Comparison of ENCODE assay signal across 9 cellular contexts in the genomic region with DNA sequence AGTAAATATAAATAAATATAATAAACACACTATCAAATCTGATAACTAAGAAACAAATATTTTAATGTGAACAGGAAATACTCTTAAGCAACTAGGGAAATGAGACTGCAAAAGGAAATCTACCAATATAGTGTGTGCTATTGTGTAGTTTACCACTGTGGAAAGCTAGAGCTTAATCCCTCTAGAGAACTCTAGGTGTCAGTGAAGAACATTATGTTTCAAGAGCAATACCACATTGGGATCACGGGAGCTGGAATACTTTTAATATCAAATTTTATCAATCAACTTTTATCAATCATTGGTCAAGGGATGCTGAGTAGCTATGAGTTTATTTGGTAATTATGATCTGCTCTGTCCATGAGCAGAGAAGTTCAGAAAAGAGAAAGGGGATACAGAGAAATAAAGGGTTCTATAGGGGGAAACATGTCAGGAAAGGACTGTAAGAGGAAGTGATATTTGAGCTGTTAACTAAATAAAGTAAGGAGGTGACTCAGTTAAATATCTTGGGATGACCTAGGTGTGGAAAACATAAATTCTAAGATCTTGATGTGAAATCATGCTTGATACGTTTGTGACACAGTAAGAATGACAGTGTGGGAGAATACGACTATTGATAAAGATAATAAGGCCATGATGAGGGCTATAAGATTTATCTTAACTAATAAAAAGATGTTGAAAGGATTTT.
DNase-seq lines count a peak whose midpoint lies in the region; ATAC-seq and TF ChIP-seq lines count a peak whose summit lies in the region.
"Had no signal": no experiment of that assay in that cellular context is flagged by ENCODE, and none has a peak within 500 bp of the region (broad histone marks: within the 10 kb centered on the region; RNA-seq: fewer than 3 reads in every experiment).

No MANE protein-coding gene starts in this region.

- H3K4me1 ChIP-seq in breast epithelium (no peaks in the 10 kb centered on the region), Panc1 (ENCODE audit: control insufficient read depth, insufficient read depth, low read length) (no peaks in the 10 kb centered on the region), vagina (no peaks in the 10 kb centered on the region)

- CTCF ChIA-PET in MCF 10A (lab: Yijun Ruan, JAX) = interaction anchor here (0.5 to 5.4 kb wide), 13 partner anchors 8 to 914 kb away, joined by 3 to 70 read pairs (median 4); a partner anchor contains a TSS
- CTCF ChIA-PET in Panc1 (lab: Charles Lee) = no interaction called here

- H3K27ac Mint-ChIP-seq in MCF 10A (ENCODE audit: low read depth, unreplicated experiment) = no peak overlapping the region

- H3K9me3 Mint-ChIP-seq in MCF 10A (ENCODE audit: unreplicated experiment) = no peaks in the 10 kb centered on the region

- BruUV-seq in MCF 10A (replicated peaks; lab: Mats Ljungman, UMichigan) = no TSS peak
- no TSS peak for BruUV-seq in Panc1 (replicated peaks; lab: Mats Ljungman, UMichigan)

- H3K36me3 ChIP-seq in breast epithelium (no peaks in the 10 kb centered on the region), Panc1 (ENCODE audit: control insufficient read depth, insufficient read depth, low read length) (no peaks in the 10 kb centered on the region), vagina (no peaks in the 10 kb centered on the region)

- in situ Hi-C loops in Panc1 (cut with HindIII; ENCODE audit: low pct_unique_long_range_greater_than_20kb, low sequenced_read_pairs) = no loop called here

- no peaks in the 10 kb centered on the region for H3K27me3 Mint-ChIP-seq in MCF 10A (ENCODE audit: insufficient read depth, unreplicated experiment)

- DNase-seq in MCF 10A (ENCODE audit: unreplicated experiment) = peak; percentile 33
- DNase-seq in breast epithelium (ENCODE audit: low spot score in 2 of 2) = no peak
- DNase-seq in Panc1 (ENCODE audit: low read depth, low spot score) = no peak
- DNase-seq in fibroblast of the aortic adventitia (ENCODE audit: low read depth) = peak; percentile 59
- DNase-seq in SKM-1 treated with dmso at 0.1 percent for 144 hours (lab: John Stamatoyannopoulos, UW; ENCODE audit: unreplicated experiment) = no peak
- DNase-seq in vagina (ENCODE audit: extremely low spot score in 2 of 2) = no peak
- DNase-seq: NCI-H1930 had no signal

- TF ChIP-seq POLR2A in breast epithelium (IDR thresholded peaks at IDR 0.05) = no peak
- TF ChIP-seq POLR2A in vagina (IDR thresholded peaks at IDR 0.05) = no peak

- TF ChIP-seq CTCF in MCF 10A (IDR thresholded peaks at IDR 0.05; ENCODE audit: unreplicated experiment) (peak; percentile 43), breast epithelium (IDR thresholded peaks at IDR 0.05) (peak in 1 of 3 donors; percentile 25), Panc1 (IDR thresholded peaks at IDR 0.05) (peak; percentile 14; the same call in 1 of the 2 replicates), fibroblast of the aortic adventitia (IDR thresholded peaks at IDR 0.05; ENCODE audit: insufficient read depth, low read length) (peak; percentile 70), vagina (IDR thresholded peaks at IDR 0.05) (no peak)

- H3K27ac ChIP-seq in breast epithelium (no peak overlapping the region), Panc1 (ENCODE audit: low read length) (no peak overlapping the region), vagina (no peak overlapping the region)

- H3K4me3 Mint-ChIP-seq in MCF 10A (ENCODE audit: unreplicated experiment) = no peak overlapping the region

- no peak for ATAC-seq in Panc1
- no peak for ATAC-seq in GM21529 (IDR thresholded peaks at IDR 0.05; ENCODE audit: unreplicated experiment)
- no peak for ATAC-seq in HG02798 (IDR thresholded peaks at IDR 0.05; ENCODE audit: poor library complexity, unreplicated experiment)

- H3K36me3 Mint-ChIP-seq in MCF 10A (ENCODE audit: insufficient read depth, unreplicated experiment) = no peaks in the 10 kb centered on the region

- peaks cover 6% of the 10 kb centered on the region for H3K4me1 Mint-ChIP-seq in MCF 10A (ENCODE audit: insufficient read depth, unreplicated experiment)

- POLR2A ChIA-PET in MCF 10A (lab: Yijun Ruan, JAX) = interaction anchor here (0.6 to 1.3 kb wide), 5 partner anchors 16 to 764 kb away, joined by 3 to 11 read pairs (median 5); a partner anchor contains a TSS
- POLR2A ChIA-PET in Panc1 (lab: Charles Lee) = interaction anchor here (0.6 kb wide), 1 partner anchor 1979 kb away, joined by 12 read pairs; no protein-coding TSS in a partner anchor

- H3K27me3 ChIP-seq in breast epithelium (no peaks in the 10 kb centered on the region), Panc1 (ENCODE audit: control insufficient read depth, insufficient read depth, low read length) (no peaks in the 10 kb centered on the region), vagina (no peaks in the 10 kb centered on the region)

- H3K4me3 ChIP-seq in breast epithelium (no peak overlapping the region), Panc1 (ENCODE audit: low read depth in 2 of 2, low read length in 2 of 2) (no peak overlapping the region), fibroblast of the aortic adventitia (ENCODE audit: low read depth, low read length) (no peak overlapping the region), vagina (no peak overlapping the region)

- H3K9me3 ChIP-seq in breast epithelium = no peaks in the 10 kb centered on the region
- H3K9me3 ChIP-seq in Panc1 (ENCODE audit: control insufficient read depth, insufficient read depth, low read depth, low read length) = no peaks in the 10 kb centered on the region
- no peaks in the 10 kb centered on the region for H3K9me3 ChIP-seq in vagina

- intact Hi-C loops in MCF 10A (cut with micrococcal nuclease) (loop anchor here (1.0 to 2.0 kb wide), 2 partner anchors 762 to 914 kb away; a partner anchor contains a TSS), breast epithelium (cut with DNase I; ENCODE audit: low total_unique reads) (no loop called here), Panc1 (cut with micrococcal nuclease; ENCODE audit: unreplicated experiment) (loop anchor here (5.0 kb wide), 1 partner anchor 763 kb away; a partner anchor contains a TSS), vagina (cut with DNase I) (no loop called here)

Comparison
In these comparisons a context has a peak if more than half of its experiments do, and no peak if none do; other contexts are left out.
1. DNase-seq: peak in MCF 10A (single experiment) and fibroblast of the aortic adventitia (single experiment); none in breast epithelium (0 of 2), Panc1 (single experiment), SKM-1 treated with dmso at 0.1 percent for 144 hours (single experiment) and vagina (0 of 2).
2. intact Hi-C loops: an anchor here in MCF 10A (1.0 to 2.0 kb wide) and Panc1 (5.0 kb wide); none called in breast epithelium and vagina.
3. CTCF ChIP-seq: peak in MCF 10A (single experiment), Panc1 (single experiment) and fibroblast of the aortic adventitia (single experiment); none in vagina (0 of 3).